ENCODE assay signal across 23 cellular contexts in the genomic region with DNA sequence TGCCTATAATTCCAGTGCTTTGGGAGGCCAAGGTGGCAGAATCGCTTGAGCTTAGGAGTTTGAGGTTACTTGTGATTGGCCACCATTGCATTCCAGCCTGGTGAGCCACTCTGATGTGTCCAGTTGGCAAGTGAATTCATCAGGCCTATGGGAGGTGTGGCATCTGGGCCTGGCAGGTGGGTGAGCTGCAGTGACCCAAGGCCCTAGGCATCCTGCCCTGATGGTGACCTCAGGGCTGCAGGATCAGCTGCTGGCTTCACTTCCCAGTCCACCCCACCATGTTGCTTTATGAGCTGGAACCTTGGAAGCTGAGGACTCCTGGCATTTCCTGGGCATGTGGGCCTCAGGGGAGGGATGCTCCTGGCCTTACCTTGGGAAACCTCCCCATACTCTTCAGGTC. TPM values are rescaled to one million over a fixed set of nuclear protein-coding genes. Genes with fewer than 3 reads are reported as not detected.
A peak's percentile ranks its signal among the peaks of the same experiment; 100 is the strongest.
DNase-seq lines count a peak whose midpoint lies in the region; ATAC-seq, FAIRE-seq and TF ChIP-seq lines count a peak whose summit lies in the region.
"Had no signal": no experiment of that assay in that cellular context is flagged by ENCODE, and none has a peak within 500 bp of the region (broad histone marks: within the 10 kb centered on the region; RNA-seq: fewer than 3 reads in every experiment).

No MANE protein-coding gene starts in this region.

- no peak overlapping the region for H3K18ac ChIP-seq in trophoblast cell (ENCODE audit: low read length)

- no peaks in the 10 kb centered on the region for H3K79me2 ChIP-seq in astrocyte (ENCODE audit: insufficient read depth, low read length)
- no peaks in the 10 kb centered on the region for H3K79me2 ChIP-seq in trophoblast cell (ENCODE audit: control insufficient read depth, insufficient read depth, low read length, poor library complexity)

- H3K27ac ChIP-seq in astrocyte (ENCODE audit: low read depth, low read length) (no peak overlapping the region), trophoblast cell (ENCODE audit: low read depth, low read length) (no peak overlapping the region)
- H3K27ac ChIP-seq: esophagus muscularis mucosa, left lung, neural progenitor cell, spleen, vagina had no signal

- ATAC-seq in HG02885 (IDR thresholded peaks at IDR 0.05; ENCODE audit: poor library complexity, unreplicated experiment) = no peak
- no peak for ATAC-seq in HG02678 (IDR thresholded peaks at IDR 0.05; ENCODE audit: unreplicated experiment)
- ATAC-seq: CD8-positive, alpha-beta T cell; left lung had no signal

- no peak overlapping the region for H4K8ac ChIP-seq in trophoblast cell (ENCODE audit: low read depth, low read length)

- H3K4me3 Mint-ChIP-seq in astrocyte (ENCODE audit: unreplicated experiment) = no peak overlapping the region
- H3K4me3 Mint-ChIP-seq: activated CD4-positive, alpha-beta memory T cell treated with anti-CD3 and anti-CD28 coated beads for 36 hours; CD8-positive, alpha-beta T cell; central memory CD8-positive, alpha-beta T cell; neural progenitor cell had no signal

- H3K79me1 ChIP-seq in trophoblast cell (ENCODE audit: low read length) = peaks cover 5% of the 10 kb centered on the region

- no peak overlapping the region for H3K4ac ChIP-seq in trophoblast cell (ENCODE audit: low read depth, low read length)

- H3K4me1 Mint-ChIP-seq in astrocyte (ENCODE audit: low read depth, unreplicated experiment) = peaks cover 27% of the 10 kb centered on the region

- TF ChIP-seq CTCF in astrocyte (IDR thresholded peaks at IDR 0.05; ENCODE audit: insufficient read depth, low read depth, low read length) = no peak

- H3K23ac ChIP-seq in trophoblast cell (ENCODE audit: low read length) = no peak overlapping the region

- H4K12ac ChIP-seq in trophoblast cell (ENCODE audit: low read depth, low read length) = no peak overlapping the region

- H2AFZ ChIP-seq in astrocyte (ENCODE audit: low read depth, low read length) = no peak overlapping the region
- no peak overlapping the region for H2AFZ ChIP-seq in trophoblast cell (ENCODE audit: insufficient read depth, low read length, poor library complexity)
- H2AFZ ChIP-seq: neural progenitor cell had no signal

- H3K9me3 Mint-ChIP-seq in astrocyte (ENCODE audit: unreplicated experiment) = peaks cover 10% of the 10 kb centered on the region
- H3K9me3 Mint-ChIP-seq: activated CD4-positive, alpha-beta memory T cell treated with anti-CD3 and anti-CD28 coated beads for 36 hours; central memory CD8-positive, alpha-beta T cell had no signal

- H3K27ac Mint-ChIP-seq in astrocyte (ENCODE audit: unreplicated experiment) = no peak overlapping the region
- H3K27ac Mint-ChIP-seq: activated CD4-positive, alpha-beta memory T cell treated with anti-CD3 and anti-CD28 coated beads for 36 hours; CD8-positive, alpha-beta T cell had no signal

- H2BK5ac ChIP-seq in trophoblast cell (ENCODE audit: low read depth, low read length, poor library complexity) = no peak overlapping the region

- H3K4me3 ChIP-seq in astrocyte (ENCODE audit: insufficient read depth, low read depth, low read length) = no peak overlapping the region
- H3K4me3 ChIP-seq in trophoblast cell (ENCODE audit: low read depth, low read length) = no peak overlapping the region
- H3K4me3 ChIP-seq: esophagus muscularis mucosa, left lung, neural progenitor cell, spleen, vagina had no signal

- no peak overlapping the region for H2AK5ac ChIP-seq in trophoblast cell (ENCODE audit: low read length)

- H3K9ac ChIP-seq in astrocyte (ENCODE audit: low read length) (no peak overlapping the region), trophoblast cell (ENCODE audit: low read length) (no peak overlapping the region)
- H3K9ac ChIP-seq: neural progenitor cell had no signal

- H2BK12ac ChIP-seq in trophoblast cell (ENCODE audit: low read length) = no peak overlapping the region

- no peak overlapping the region for H2BK120ac ChIP-seq in trophoblast cell (ENCODE audit: insufficient read depth, low read length, poor library complexity)

- no peak overlapping the region for H3K14ac ChIP-seq in trophoblast cell (ENCODE audit: low read length)

- peaks cover 16% of the 10 kb centered on the region for H3K4me1 ChIP-seq in astrocyte (ENCODE audit: insufficient read depth, low read length)
- peaks cover 26% of the 10 kb centered on the region in 2 experiments for H3K4me1 ChIP-seq in trophoblast cell (ENCODE audit: control insufficient read depth in 1 of 2, insufficient read depth in 2 of 2, low read length in 2 of 2)

- H4K91ac ChIP-seq in trophoblast cell (ENCODE audit: low read depth, low read length) = no peak overlapping the region

- H3K9me3 ChIP-seq in astrocyte (ENCODE audit: insufficient read depth, low read depth, low read length) = peaks cover 4% of the 10 kb centered on the region
- peaks cover 4% of the 10 kb centered on the region for H3K9me3 ChIP-seq in trophoblast cell (ENCODE audit: insufficient read depth, low read depth, low read length)
- H3K9me3 ChIP-seq: esophagus muscularis mucosa, vagina had no signal

- H3K27me3 ChIP-seq in astrocyte (ENCODE audit: insufficient read depth, low read length) (no peaks in the 10 kb centered on the region), trophoblast cell (ENCODE audit: insufficient read depth, low read length) (no peaks in the 10 kb centered on the region)
- H3K27me3 ChIP-seq: esophagus muscularis mucosa, left lung, neural progenitor cell, vagina had no signal

- peaks cover 3% of the 10 kb centered on the region for H3K27me3 Mint-ChIP-seq in astrocyte (ENCODE audit: low read depth, unreplicated experiment)
- H3K27me3 Mint-ChIP-seq: central memory CD8-positive, alpha-beta T cell had no signal

- peaks cover 7% of the 10 kb centered on the region for H3K36me3 Mint-ChIP-seq in astrocyte (ENCODE audit: low read depth, unreplicated experiment)

- DNase-seq in Daoy (ENCODE audit: low read depth) (peak; percentile 66), LoVo (ENCODE audit: low spot score) (peak; percentile 52), astrocyte (ENCODE audit: low read depth) (peak; percentile 16), trophoblast cell (peak; percentile 84 to 89), NCI-H1930 (lab: John Stamatoyannopoulos, UW) (no peak), T-helper 2 cell (no peak)
- DNase-seq: activated CD4-positive, alpha-beta memory T cell treated with anti-CD3 and anti-CD28 coated beads for 36 hours; activated T-cell treated with anti-CD3 and anti-CD28 coated beads for 4 hours; amniotic stem cell; CD8-positive, alpha-beta T cell; DND-41; left lung; NCI-H187 treated with DMSO at 0.1 percent for 48 hours; Right ventricle myocardium superior; spleen; T-helper 1 cell had no signal

- no peak for FAIRE-seq in astrocyte (lab: Jason Lieb, UNC)

- H3K4me2 ChIP-seq in astrocyte (ENCODE audit: low read length) (no peak overlapping the region), trophoblast cell (ENCODE audit: low read length) (no peak overlapping the region)
- H3K4me2 ChIP-seq: neural progenitor cell had no signal

- H3K36me3 ChIP-seq in astrocyte (ENCODE audit: insufficient read depth, low read length) (no peaks in the 10 kb centered on the region), trophoblast cell (ENCODE audit: control insufficient read depth in 1 of 2, insufficient read depth in 2 of 2, low read length in 2 of 2) (no peaks in the 10 kb centered on the region)
- H3K36me3 ChIP-seq: neural progenitor cell, vagina had no signal

- WGBS in trophoblast cell (ENCODE audit: extremely low coverage, insufficient coverage, insufficient read length) = no CpG with 5 or more reads among the region's 1 CpG

- H4K20me1 ChIP-seq in astrocyte (ENCODE audit: insufficient read depth, low read length) = peaks cover 7% of the 10 kb centered on the region

RNA-seq across cellular contexts. Expression of a gene that starts 20.5 kb away (rescaled TPM):
- total RNA-seq in Daoy (2014; rRNA removed; shearing (Covaris generic)) = not detected in 2 replicates
- 0.30 and 0.55 TPM in 2 replicates for total RNA-seq in astrocyte
- 0.19 and 0.23 TPM in 2 replicates for polyA plus RNA-seq in trophoblast cell (2013)
- total RNA-seq: activated CD4-positive, alpha-beta memory T cell treated with anti-CD3 and anti-CD28 coated beads for 36 hours; CD8-positive, alpha-beta T cell; H4 had no signal

RNA-seq across cellular contexts. Expression of a gene that starts 22.2 kb away (rescaled TPM):
- total RNA-seq in Daoy (2014; rRNA removed; shearing (Covaris generic)) = 70.7 and 77.8 TPM in 2 replicates
- 33.5 and 38.3 TPM in 2 replicates for total RNA-seq in astrocyte
- 40.8 and 44.2 TPM in 2 replicates for polyA plus RNA-seq in trophoblast cell (2013)

RNA-seq across cellular contexts. Expression of a gene that starts 29.7 kb away (rescaled TPM):
- total RNA-seq in Daoy (2014; rRNA removed; shearing (Covaris generic)) = 24.1 and 59.5 TPM in 2 replicates
- 28.0 and 32.2 TPM in 2 replicates for total RNA-seq in astrocyte
- 20.6 and 21.2 TPM in 2 replicates for polyA plus RNA-seq in trophoblast cell (2013)

RNA-seq across cellular contexts. Expression of a gene that starts 36.3 kb away (rescaled TPM):
- total RNA-seq in Daoy (2014; rRNA removed; shearing (Covaris generic)) = 50.3 and 55.5 TPM in 2 replicates
- 86.6 and 90.6 TPM in 2 replicates for total RNA-seq in astrocyte
- polyA plus RNA-seq in trophoblast cell (2013) = 55.6 and 59.2 TPM in 2 replicates

Comparison
In these comparisons a context has a peak if more than half of its experiments do, and no peak if none do; other contexts are left out.
1. DNase-seq: peak in Daoy (single experiment), LoVo (single experiment), astrocyte (single experiment) and trophoblast cell (2 of 2); none in NCI-H1930 (0 of 2) and T-helper 2 cell (0 of 5).